ENCODE assay signal across 9 cellular contexts in genomic region chr21:34977333-34977732, GRCh38.
"Had no signal": no experiment of that assay in that cellular context is flagged by ENCODE, and none has a peak within 500 bp of the region (broad histone marks: within the 10 kb centered on the region; RNA-seq: fewer than 3 reads in every experiment).

No MANE protein-coding gene starts in this region.

- H3K27me3 Mint-ChIP-seq: IgD-negative memory B cell had no signal

- FAIRE-seq: HepG2, HTR-8/SVneo had no signal

- H3K27ac Mint-ChIP-seq: IgD-negative memory B cell had no signal

- H3K27ac ChIP-seq: HL-60, KMS-11 had no signal

- H3K4me2 ChIP-seq: KMS-11 had no signal

- H3K9me3 Mint-ChIP-seq: IgD-negative memory B cell had no signal

- ATAC-seq: HepG2 had no signal

- DNase-seq: Karpas-422, Kasumi-1, KBM-7, KG1 had no signal

- H3K4me3 Mint-ChIP-seq: IgD-negative memory B cell had no signal

- H3K9ac ChIP-seq: KMS-11 had no signal
